29 cellular contexts compared by ENCODE assay signal in genomic region chr22:50090141-50090714, GRCh38. TPM values are rescaled to one million over a fixed set of nuclear protein-coding genes. Genes with fewer than 3 reads are reported as not detected.
"Had no signal": no experiment of that assay in that cellular context is flagged by ENCODE, and none has a peak within 500 bp of the region (broad histone marks: within the 10 kb centered on the region; RNA-seq: fewer than 3 reads in every experiment).

No MANE protein-coding gene starts in this region.

- DNase-seq: activated CD4-positive, alpha-beta T cell treated with anti-CD3 and anti-CD28 coated beads for 4 hours; activated CD8-positive, alpha-beta memory T cell treated with anti-CD3 and anti-CD28 coated beads for 24 hours; activated effector memory CD4-positive, alpha-beta T cell treated with Interleukin-2 at 50 U/mL for 16 hours; cerebellar nuclear complex; cortex of kidney; foreskin keratinocyte; kidney glomerular epithelial cell; mesendoderm; small intestine; stimulated activated naive CD4-positive, alpha-beta T cell had no signal

- ATAC-seq: body of pancreas, foreskin keratinocyte, heart left ventricle, left lobe of liver had no signal

- H3K4me3 Mint-ChIP-seq: activated naive CD8-positive, alpha-beta T cell; endodermal cell; nephron; T-helper 2 cell treated with Interferon-gamma antibody and Interleukin-4, amounts not matched to agents 5 μg/mL and 100 μg/mL, for 36 hours had no signal

- H3K4me3 ChIP-seq: body of pancreas, esophagus muscularis mucosa, heart left ventricle, lung, ovary, right lobe of liver, suprapubic skin, tibial nerve had no signal

- H3K9me3 Mint-ChIP-seq: T-helper 2 cell treated with Interferon-gamma antibody and Interleukin-4, amounts not matched to agents 5 μg/mL and 100 μg/mL, for 36 hours had no signal

- H3K36me3 Mint-ChIP-seq: activated naive CD8-positive, alpha-beta T cell had no signal

- H3K36me3 ChIP-seq: esophagus muscularis mucosa, heart left ventricle, neutrophil, ovary, right lobe of liver, suprapubic skin, tibial nerve had no signal

- H3K4me1 ChIP-seq: body of pancreas, esophagus muscularis mucosa, foreskin keratinocyte, heart left ventricle, right lobe of liver had no signal

- H3K9me3 ChIP-seq: body of pancreas, ovary, right lobe of liver, suprapubic skin had no signal

- H3K27ac Mint-ChIP-seq: activated naive CD8-positive, alpha-beta T cell; endodermal cell; nephron; progenitor cell of endocrine pancreas; T-helper 2 cell treated with Interferon-gamma antibody and Interleukin-4, amounts not matched to agents 5 μg/mL and 100 μg/mL, for 36 hours had no signal

- H3K27me3 ChIP-seq: neutrophil, ovary, right lobe of liver had no signal

- H3K27ac ChIP-seq: body of pancreas, esophagus muscularis mucosa, foreskin keratinocyte, heart left ventricle, neutrophil, ovary, right lobe of liver, suprapubic skin, tibial nerve had no signal

RNA-seq across cellular contexts. Expression of gene MOV10L1, which starts 0.4 kb away (rescaled TPM):
- total RNA-seq: left lobe of liver, mononuclear cell, renal cortical epithelial cell had no signal

RNA-seq across cellular contexts. Expression of gene MLC1, which starts 5.0 kb away (rescaled TPM):
- total RNA-seq: body of pancreas, foreskin keratinocyte, left lobe of liver, progenitor cell of endocrine pancreas, renal cortical epithelial cell, tibial nerve had no signal
- polyA plus RNA-seq: foreskin keratinocyte had no signal

RNA-seq across cellular contexts. Expression of gene TTLL8, which starts 32.1 kb away (rescaled TPM):
- total RNA-seq: body of pancreas, esophagus muscularis mucosa, foreskin keratinocyte, heart left ventricle, left lobe of liver, lung, mononuclear cell, ovary, progenitor cell of endocrine pancreas, renal cortical epithelial cell, right lobe of liver, suprapubic skin, tibial nerve, ureter had no signal
- polyA plus RNA-seq: adipose tissue, foreskin keratinocyte, heart left ventricle, lung, ovary, small intestine had no signal
